In the genomic region with DNA sequence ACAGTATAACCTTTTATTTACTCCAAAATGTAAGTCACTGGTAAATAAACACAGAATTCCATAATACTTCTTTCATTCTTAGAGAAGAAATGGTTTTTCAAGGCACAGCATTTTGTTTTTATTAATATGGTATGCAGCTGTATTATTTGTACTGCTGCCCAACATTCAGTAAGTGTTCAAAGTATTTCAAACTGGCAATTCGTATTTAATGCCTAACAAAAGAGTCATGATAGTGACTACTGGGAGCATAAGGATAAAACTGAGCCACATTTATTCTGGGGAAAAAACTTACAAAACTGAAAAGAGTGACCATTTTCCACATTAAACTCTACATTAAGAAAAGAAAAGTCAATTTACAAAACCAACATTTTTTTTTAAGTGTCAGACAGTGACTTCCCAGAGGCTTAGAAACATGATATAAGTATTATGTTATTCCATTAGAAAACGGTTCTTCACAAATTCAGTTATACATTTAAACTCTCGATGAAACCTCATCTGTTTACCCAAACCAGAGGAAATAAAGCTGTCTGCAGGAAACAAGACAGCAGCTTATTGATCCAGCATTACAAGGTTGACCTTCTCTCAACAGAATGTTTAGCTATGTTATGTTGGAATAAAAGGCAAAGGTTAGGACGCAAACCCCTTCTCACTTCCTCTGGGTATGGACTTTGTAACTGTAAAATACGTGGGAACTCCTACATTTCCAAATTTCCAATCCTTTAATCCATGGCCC, we compare ENCODE assay signal across 1 cellular context.
TF ChIP-seq lines count a peak whose summit lies in the region.

No MANE protein-coding gene starts in this region.

TF ChIP-seq in HepG2, 621 proteins besides CTCF, POLR2A, EP300 and RAD21 (continued from another document and continues in another):
- TF ChIP-seq, protein P1, sequence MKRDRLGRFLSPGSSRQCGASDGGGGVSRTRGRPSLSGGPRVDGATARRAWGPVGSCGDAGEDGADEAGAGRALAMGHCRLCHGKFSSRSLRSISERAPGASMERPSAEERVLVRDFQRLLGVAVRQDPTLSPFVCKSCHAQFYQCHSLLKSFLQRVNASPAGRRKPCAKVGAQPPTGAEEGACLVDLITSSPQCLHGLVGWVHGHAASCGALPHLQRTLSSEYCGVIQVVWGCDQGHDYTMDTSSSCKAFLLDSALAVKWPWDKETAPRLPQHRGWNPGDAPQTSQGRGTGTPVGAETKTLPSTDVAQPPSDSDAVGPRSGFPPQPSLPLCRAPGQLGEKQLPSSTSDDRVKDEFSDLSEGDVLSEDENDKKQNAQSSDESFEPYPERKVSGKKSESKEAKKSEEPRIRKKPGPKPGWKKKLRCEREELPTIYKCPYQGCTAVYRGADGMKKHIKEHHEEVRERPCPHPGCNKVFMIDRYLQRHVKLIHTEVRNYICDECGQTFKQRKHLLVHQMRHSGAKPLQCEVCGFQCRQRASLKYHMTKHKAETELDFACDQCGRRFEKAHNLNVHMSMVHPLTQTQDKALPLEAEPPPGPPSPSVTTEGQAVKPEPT (CRISPR knock-in tag; IDR thresholded peaks at IDR 0.05; ENCODE audit: low read depth): no peak
- TF ChIP-seq MAFG (CRISPR knock-in tag; IDR thresholded peaks at IDR 0.05) (no peak), MEF2D (CRISPR knock-in tag; IDR thresholded peaks at IDR 0.05) (peak; percentile 94), ZNF296 (CRISPR knock-in tag; conservative IDR thresholded peaks at IDR 0.05) (no peak), MED13 (CRISPR knock-in tag; IDR thresholded peaks at IDR 0.05) (no peak), PITX1 (CRISPR knock-in tag; IDR thresholded peaks at IDR 0.05) (peak; percentile 97), ATF7-NPFF (CRISPR knock-in tag; IDR thresholded peaks at IDR 0.05; ENCODE audit: low read depth) (peak; percentile 30; the same call in 1 of the 2 replicates), ZNF883 (CRISPR knock-in tag; IDR thresholded peaks at IDR 0.05; ENCODE audit: not compliant biosample characterization) (no peak), ZNF292 (CRISPR knock-in tag; IDR thresholded peaks at IDR 0.05; ENCODE audit: borderline replicate concordance, low read depth) (peak; percentile 94; the same call in 1 of the 2 replicates), HMGA1 (CRISPR knock-in tag; conservative IDR thresholded peaks at IDR 0.05) (no peak), HIVEP1 (CRISPR knock-in tag; IDR thresholded peaks at IDR 0.05) (no peak), HDAC6 (IDR thresholded peaks at IDR 0.05; ENCODE audit: low read depth, low read length) (no peak; the same call in 1 of the 2 replicates), RFX5 (IDR thresholded peaks at IDR 0.05; ENCODE audit: low read depth, low read length) (no peak), MAZ (IDR thresholded peaks at IDR 0.05; ENCODE audit: borderline replicate concordance, low read depth, low read length) (no peak), MAZ (CRISPR knock-in tag; IDR thresholded peaks at IDR 0.05; ENCODE audit: low read depth) (0 out of 2 replicates have a peak, but pooled peaks have one; percentile 42), STAG1 (CRISPR knock-in tag; IDR thresholded peaks at IDR 0.05) (no peak; the same call in none of the 2 replicates), ATM (IDR thresholded peaks at IDR 0.05; ENCODE audit: borderline replicate concordance) (no peak), MYNN (CRISPR knock-in tag; IDR thresholded peaks at IDR 0.05; ENCODE audit: low read depth) (no peak), ZNF333 (CRISPR knock-in tag; IDR thresholded peaks at IDR 0.05; ENCODE audit: borderline replicate concordance) (no peak), SP4 (CRISPR knock-in tag; IDR thresholded peaks at IDR 0.05) (no peak), ZNF230 (CRISPR knock-in tag; IDR thresholded peaks at IDR 0.05) (no peak), NCOA5 (CRISPR knock-in tag; IDR thresholded peaks at IDR 0.05) (no peak), ZNF816 (CRISPR knock-in tag; IDR thresholded peaks at IDR 0.05; ENCODE audit: borderline replicate concordance) (peak; percentile 87; the same call in 1 of the 2 replicates), TEAD2 (CRISPR knock-in tag; IDR thresholded peaks at IDR 0.05) (no peak), ZBTB21 (CRISPR knock-in tag; IDR thresholded peaks at IDR 0.05) (no peak), ETV5 (CRISPR knock-in tag; IDR thresholded peaks at IDR 0.05; ENCODE audit: borderline replicate concordance) (peak; percentile 100), SIN3A (IDR thresholded peaks at IDR 0.05; ENCODE audit: borderline replicate concordance, low read depth, low read length) (no peak), CREM (IDR thresholded peaks at IDR 0.05) (peak; percentile 91), CREM (CRISPR knock-in tag; IDR thresholded peaks at IDR 0.05) (no peak)
- TF ChIP-seq, protein P2, sequence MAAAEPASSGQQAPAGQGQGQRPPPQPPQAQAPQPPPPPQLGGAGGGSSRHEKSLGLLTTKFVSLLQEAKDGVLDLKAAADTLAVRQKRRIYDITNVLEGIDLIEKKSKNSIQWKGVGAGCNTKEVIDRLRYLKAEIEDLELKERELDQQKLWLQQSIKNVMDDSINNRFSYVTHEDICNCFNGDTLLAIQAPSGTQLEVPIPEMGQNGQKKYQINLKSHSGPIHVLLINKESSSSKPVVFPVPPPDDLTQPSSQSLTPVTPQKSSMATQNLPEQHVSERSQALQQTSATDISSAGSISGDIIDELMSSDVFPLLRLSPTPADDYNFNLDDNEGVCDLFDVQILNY (CRISPR knock-in tag; conservative IDR thresholded peaks at IDR 0.05): no peak
- TF ChIP-seq, protein P3, sequence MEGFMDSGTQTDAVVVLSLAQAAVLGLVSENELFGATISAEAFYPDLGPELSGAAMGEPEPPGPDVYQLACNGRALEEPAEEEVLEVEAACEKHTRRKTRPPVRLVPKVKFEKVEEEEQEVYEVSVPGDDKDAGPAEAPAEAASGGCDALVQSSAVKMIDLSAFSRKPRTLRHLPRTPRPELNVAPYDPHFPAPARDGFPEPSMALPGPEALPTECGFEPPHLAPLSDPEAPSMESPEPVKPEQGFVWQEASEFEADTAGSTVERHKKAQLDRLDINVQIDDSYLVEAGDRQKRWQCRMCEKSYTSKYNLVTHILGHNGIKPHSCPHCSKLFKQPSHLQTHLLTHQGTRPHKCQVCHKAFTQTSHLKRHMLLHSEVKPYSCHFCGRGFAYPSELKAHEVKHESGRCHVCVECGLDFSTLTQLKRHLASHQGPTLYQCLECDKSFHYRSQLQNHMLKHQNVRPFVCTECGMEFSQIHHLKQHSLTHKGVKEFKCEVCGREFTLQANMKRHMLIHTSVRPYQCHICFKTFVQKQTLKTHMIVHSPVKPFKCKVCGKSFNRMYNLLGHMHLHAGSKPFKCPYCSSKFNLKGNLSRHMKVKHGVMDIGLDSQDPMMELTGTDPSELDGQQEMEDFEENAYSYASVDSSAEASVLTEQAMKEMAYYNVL (CRISPR knock-in tag; IDR thresholded peaks at IDR 0.05; ENCODE audit: borderline replicate concordance): peak; percentile 93
- TF ChIP-seq, protein P4, sequence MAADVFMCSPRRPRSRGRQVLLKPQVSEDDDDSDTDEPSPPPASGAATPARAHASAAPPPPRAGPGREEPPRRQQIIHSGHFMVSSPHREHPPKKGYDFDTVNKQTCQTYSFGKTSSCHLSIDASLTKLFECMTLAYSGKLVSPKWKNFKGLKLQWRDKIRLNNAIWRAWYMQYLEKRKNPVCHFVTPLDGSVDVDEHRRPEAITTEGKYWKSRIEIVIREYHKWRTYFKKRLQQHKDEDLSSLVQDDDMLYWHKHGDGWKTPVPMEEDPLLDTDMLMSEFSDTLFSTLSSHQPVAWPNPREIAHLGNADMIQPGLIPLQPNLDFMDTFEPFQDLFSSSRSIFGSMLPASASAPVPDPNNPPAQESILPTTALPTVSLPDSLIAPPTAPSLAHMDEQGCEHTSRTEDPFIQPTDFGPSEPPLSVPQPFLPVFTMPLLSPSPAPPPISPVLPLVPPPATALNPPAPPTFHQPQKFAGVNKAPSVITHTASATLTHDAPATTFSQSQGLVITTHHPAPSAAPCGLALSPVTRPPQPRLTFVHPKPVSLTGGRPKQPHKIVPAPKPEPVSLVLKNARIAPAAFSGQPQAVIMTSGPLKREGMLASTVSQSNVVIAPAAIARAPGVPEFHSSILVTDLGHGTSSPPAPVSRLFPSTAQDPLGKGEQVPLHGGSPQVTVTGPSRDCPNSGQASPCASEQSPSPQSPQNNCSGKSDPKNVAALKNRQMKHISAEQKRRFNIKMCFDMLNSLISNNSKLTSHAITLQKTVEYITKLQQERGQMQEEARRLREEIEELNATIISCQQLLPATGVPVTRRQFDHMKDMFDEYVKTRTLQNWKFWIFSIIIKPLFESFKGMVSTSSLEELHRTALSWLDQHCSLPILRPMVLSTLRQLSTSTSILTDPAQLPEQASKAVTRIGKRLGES (CRISPR knock-in tag; IDR thresholded peaks at IDR 0.05; ENCODE audit: borderline replicate concordance): no peak
- TF ChIP-seq, protein P5, sequence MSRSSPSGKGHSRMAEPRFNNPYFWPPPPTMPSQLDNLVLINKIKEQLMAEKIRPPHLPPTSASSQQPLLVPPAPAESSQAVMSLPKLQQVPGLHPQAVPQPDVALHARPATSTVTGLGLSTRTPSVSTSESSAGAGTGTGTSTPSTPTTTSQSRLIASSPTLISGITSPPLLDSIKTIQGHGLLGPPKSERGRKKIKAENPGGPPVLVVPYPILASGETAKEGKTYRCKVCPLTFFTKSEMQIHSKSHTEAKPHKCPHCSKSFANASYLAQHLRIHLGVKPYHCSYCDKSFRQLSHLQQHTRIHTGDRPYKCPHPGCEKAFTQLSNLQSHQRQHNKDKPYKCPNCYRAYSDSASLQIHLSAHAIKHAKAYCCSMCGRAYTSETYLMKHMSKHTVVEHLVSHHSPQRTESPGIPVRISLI (CRISPR knock-in tag; IDR thresholded peaks at IDR 0.05; ENCODE audit: borderline replicate concordance): peak; percentile 74; the same call in 1 of the 2 replicates
- TF ChIP-seq, protein P6, sequence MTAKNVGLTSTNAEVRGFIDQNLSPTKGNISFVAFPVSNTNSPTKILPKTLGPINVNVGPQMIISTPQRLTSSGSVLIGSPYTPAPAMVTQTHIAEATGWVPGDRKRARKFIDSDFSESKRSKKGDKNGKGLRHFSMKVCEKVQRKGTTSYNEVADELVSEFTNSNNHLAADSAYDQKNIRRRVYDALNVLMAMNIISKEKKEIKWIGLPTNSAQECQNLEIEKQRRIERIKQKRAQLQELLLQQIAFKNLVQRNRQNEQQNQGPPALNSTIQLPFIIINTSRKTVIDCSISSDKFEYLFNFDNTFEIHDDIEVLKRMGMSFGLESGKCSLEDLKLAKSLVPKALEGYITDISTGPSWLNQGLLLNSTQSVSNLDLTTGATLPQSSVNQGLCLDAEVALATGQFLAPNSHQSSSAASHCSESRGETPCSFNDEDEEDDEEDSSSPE (CRISPR knock-in tag; IDR thresholded peaks at IDR 0.05): peak; percentile 61
- TF ChIP-seq, protein P7, sequence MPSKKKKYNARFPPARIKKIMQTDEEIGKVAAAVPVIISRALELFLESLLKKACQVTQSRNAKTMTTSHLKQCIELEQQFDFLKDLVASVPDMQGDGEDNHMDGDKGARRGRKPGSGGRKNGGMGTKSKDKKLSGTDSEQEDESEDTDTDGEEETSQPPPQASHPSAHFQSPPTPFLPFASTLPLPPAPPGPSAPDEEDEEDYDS (CRISPR knock-in tag; IDR thresholded peaks at IDR 0.05): peak; percentile 65
- TF ChIP-seq, protein P8, sequence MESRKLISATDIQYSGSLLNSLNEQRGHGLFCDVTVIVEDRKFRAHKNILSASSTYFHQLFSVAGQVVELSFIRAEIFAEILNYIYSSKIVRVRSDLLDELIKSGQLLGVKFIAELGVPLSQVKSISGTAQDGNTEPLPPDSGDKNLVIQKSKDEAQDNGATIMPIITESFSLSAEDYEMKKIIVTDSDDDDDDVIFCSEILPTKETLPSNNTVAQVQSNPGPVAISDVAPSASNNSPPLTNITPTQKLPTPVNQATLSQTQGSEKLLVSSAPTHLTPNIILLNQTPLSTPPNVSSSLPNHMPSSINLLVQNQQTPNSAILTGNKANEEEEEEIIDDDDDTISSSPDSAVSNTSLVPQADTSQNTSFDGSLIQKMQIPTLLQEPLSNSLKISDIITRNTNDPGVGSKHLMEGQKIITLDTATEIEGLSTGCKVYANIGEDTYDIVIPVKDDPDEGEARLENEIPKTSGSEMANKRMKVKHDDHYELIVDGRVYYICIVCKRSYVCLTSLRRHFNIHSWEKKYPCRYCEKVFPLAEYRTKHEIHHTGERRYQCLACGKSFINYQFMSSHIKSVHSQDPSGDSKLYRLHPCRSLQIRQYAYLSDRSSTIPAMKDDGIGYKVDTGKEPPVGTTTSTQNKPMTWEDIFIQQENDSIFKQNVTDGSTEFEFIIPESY (CRISPR knock-in tag; IDR thresholded peaks at IDR 0.05): no peak
- TF ChIP-seq, protein P9, sequence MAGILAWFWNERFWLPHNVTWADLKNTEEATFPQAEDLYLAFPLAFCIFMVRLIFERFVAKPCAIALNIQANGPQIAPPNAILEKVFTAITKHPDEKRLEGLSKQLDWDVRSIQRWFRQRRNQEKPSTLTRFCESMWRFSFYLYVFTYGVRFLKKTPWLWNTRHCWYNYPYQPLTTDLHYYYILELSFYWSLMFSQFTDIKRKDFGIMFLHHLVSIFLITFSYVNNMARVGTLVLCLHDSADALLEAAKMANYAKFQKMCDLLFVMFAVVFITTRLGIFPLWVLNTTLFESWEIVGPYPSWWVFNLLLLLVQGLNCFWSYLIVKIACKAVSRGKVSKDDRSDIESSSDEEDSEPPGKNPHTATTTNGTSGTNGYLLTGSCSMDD (CRISPR knock-in tag; IDR thresholded peaks at IDR 0.05): no peak
- TF ChIP-seq, protein P10, sequence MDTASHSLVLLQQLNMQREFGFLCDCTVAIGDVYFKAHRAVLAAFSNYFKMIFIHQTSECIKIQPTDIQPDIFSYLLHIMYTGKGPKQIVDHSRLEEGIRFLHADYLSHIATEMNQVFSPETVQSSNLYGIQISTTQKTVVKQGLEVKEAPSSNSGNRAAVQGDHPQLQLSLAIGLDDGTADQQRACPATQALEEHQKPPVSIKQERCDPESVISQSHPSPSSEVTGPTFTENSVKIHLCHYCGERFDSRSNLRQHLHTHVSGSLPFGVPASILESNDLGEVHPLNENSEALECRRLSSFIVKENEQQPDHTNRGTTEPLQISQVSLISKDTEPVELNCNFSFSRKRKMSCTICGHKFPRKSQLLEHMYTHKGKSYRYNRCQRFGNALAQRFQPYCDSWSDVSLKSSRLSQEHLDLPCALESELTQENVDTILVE (CRISPR knock-in tag; IDR thresholded peaks at IDR 0.05): peak; percentile 82; the same call in 1 of the 2 replicates
- TF ChIP-seq, protein P11, sequence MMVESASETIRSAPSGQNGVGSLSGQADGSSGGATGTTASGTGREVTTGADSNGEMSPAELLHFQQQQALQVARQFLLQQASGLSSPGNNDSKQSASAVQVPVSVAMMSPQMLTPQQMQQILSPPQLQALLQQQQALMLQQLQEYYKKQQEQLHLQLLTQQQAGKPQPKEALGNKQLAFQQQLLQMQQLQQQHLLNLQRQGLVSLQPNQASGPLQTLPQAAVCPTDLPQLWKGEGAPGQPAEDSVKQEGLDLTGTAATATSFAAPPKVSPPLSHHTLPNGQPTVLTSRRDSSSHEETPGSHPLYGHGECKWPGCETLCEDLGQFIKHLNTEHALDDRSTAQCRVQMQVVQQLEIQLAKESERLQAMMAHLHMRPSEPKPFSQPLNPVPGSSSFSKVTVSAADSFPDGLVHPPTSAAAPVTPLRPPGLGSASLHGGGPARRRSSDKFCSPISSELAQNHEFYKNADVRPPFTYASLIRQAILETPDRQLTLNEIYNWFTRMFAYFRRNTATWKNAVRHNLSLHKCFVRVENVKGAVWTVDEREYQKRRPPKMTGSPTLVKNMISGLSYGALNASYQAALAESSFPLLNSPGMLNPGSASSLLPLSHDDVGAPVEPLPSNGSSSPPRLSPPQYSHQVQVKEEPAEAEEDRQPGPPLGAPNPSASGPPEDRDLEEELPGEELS (CRISPR knock-in tag; IDR thresholded peaks at IDR 0.05): peak; percentile 99
